7 cellular contexts compared by ENCODE assay signal in the genomic region with DNA sequence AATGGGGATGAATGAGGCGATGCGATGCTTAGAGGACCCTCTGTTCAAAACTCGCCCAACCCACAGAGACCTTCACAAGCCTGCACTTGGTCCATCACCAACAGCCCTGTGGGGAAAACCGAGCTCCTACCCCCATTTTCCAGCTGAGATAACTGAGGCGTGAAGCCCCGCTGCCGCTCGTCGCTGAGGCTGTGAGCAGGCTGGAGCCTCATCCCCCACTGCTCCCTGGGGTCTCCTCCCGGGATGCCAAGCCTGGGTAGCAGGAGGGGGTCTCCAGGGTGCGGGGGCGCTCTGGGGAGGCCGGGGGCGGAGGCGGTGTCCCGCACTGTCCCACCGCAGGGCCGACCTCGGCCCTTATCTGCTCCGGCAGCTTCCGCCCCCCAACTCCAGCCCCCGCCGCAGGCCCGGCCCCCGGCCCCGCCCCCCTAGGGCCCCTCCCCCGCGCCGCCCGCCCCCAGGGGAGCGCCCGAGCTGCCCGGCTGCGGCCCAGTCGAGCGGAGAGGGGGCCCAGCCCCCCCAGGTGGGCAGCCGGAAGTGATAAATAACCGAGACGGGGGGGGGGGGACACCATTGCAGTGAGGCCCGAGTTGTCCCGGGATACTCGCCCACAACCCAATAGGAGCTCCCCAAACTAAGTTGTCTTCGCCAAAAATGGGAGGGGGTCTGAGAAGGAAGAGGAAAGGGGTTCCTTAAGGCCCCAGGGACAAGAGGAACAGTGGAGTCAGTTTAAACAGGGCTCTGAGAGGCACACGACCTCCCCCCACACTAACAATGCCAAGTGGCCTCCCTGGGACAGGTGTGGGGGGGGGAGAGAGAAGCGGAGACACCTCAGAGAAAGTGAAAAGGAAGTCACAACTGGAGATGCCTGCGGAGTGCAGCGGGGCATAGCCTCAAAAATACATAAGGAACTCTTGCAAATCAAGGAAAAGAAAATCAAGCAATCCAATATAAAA. TPM values are rescaled to one million over a fixed set of nuclear protein-coding genes. Genes with fewer than 3 reads are reported as not detected.
DNase-seq lines count a peak whose midpoint lies in the region; ATAC-seq, FAIRE-seq and TF ChIP-seq lines count a peak whose summit lies in the region.

No MANE protein-coding gene starts in this region.

- H3K27ac ChIP-seq in kidney (ENCODE audit: low read depth in 2 of 2, low read length in 2 of 2) (peak overlapping the region; percentile 30 to 82), substantia nigra (ENCODE audit: low read depth, low read length, poor library complexity, severe bottlenecking) (peak overlapping the region; percentile 61)

- no peaks in the 10 kb centered on the region for H3K9me3 ChIP-seq in HAP-1
- H3K9me3 ChIP-seq in NT2/D1 (ENCODE audit: insufficient read depth, low read length), result no peaks in the 10 kb centered on the region
- no peaks in the 10 kb centered on the region for H3K9me3 ChIP-seq in kidney (ENCODE audit: control insufficient read depth in 1 of 2, low read length in 2 of 2)

- FAIRE-seq in kidney (lab: Jason Lieb, UNC), result no peak

- H3K4me1 ChIP-seq in HAP-1, result peaks cover 6% of the 10 kb centered on the region
- H3K4me1 ChIP-seq in NT2/D1 (ENCODE audit: insufficient read depth, insufficient read length), result peaks cover 7% of the 10 kb centered on the region
- peaks cover 0 to 7% of the 10 kb centered on the region in 2 donors for H3K4me1 ChIP-seq in kidney (ENCODE audit: control insufficient read depth in 1 of 2, insufficient read depth in 1 of 2, low read depth in 1 of 2, low read length in 2 of 2)

- no peak for TF ChIP-seq CTCF in astrocyte of the spinal cord (IDR thresholded peaks at IDR 0.05; ENCODE audit: low read depth, low read length)
- no peak for TF ChIP-seq CTCF in kidney (IDR thresholded peaks at IDR 0.05; ENCODE audit: borderline replicate concordance, extremely low read depth, insufficient read depth)

- H3K36me3 ChIP-seq in HAP-1 (replicated peaks) (no peaks in the 10 kb centered on the region), NT2/D1 (ENCODE audit: insufficient read depth, insufficient read length, low read length) (no peaks in the 10 kb centered on the region), kidney (ENCODE audit: control insufficient read depth in 1 of 2, insufficient read depth in 2 of 2, low read length in 2 of 2) (no peaks in the 10 kb centered on the region)

- peak overlapping the region; percentile 31 for H3K4me3 ChIP-seq in HAP-1
- H3K4me3 ChIP-seq in NT2/D1 (ENCODE audit: insufficient read length, low read depth), result no peak overlapping the region
- peak overlapping the region; percentile 49 for H3K4me3 ChIP-seq in astrocyte of the spinal cord (ENCODE audit: low read depth, low read length)
- H3K4me3 ChIP-seq in kidney (ENCODE audit: low read length in 2 of 2), result peak overlapping the region; percentile 52 to 64

- intact Hi-C loops in kidney (cut with DNase I), result no loop called here

- DNase-seq in HAP-1 (ENCODE audit: low spot score in 2 of 2) (peak in 1 of 2 experiments; percentile 52), NT2/D1 (ENCODE audit: low read depth, low spot score) (no peak), astrocyte of the spinal cord (ENCODE audit: low read depth, low spot score) (no peak), kidney (peak; percentile 78), substantia nigra (lab: John Stamatoyannopoulos, UW) (peak in 2 of 49 donors; percentile 27 to 74), C1 segment of cervical spinal cord (lab: John Stamatoyannopoulos, UW) (no peak)

- H3K27me3 ChIP-seq in HAP-1 (ENCODE audit: low read depth) (no peaks in the 10 kb centered on the region), NT2/D1 (ENCODE audit: insufficient read depth, insufficient read length) (no peaks in the 10 kb centered on the region)

- ATAC-seq in GM18517 (IDR thresholded peaks at IDR 0.05; ENCODE audit: unreplicated experiment), result peak; percentile 46

- H3K9ac ChIP-seq in NT2/D1 (ENCODE audit: insufficient read length, low read depth) (peak overlapping the region; percentile 57), kidney (ENCODE audit: low read length in 2 of 2) (peak overlapping the region; percentile 59 to 78)

- in situ Hi-C loops in HAP-1 (cut with MboI; ENCODE audit: low sequenced_read_pairs), result no loop called here
- in situ Hi-C loops in astrocyte of the spinal cord (cut with HindIII; ENCODE audit: low sequenced_read_pairs), result no loop called here

RNA-seq across cellular contexts. Expression of gene SLC39A13, which starts 8.3 kb away (rescaled TPM):
- total RNA-seq in kidney, result 80.6 TPM
- polyA plus RNA-seq in kidney (ENCODE audit: insufficient read depth, low read depth, low replicate concordance), result 93.2 TPM

RNA-seq across cellular contexts. Expression of gene SPI1, which starts 21.8 kb away (rescaled TPM):
- total RNA-seq in kidney, result 39.8 TPM
- 7.3 TPM for polyA plus RNA-seq in kidney (ENCODE audit: insufficient read depth, low read depth, low replicate concordance)

RNA-seq across cellular contexts. Expression of gene PSMC3, which starts 26.1 kb away (rescaled TPM):
- 103 TPM for total RNA-seq in kidney
- polyA plus RNA-seq in kidney (ENCODE audit: insufficient read depth, low read depth, low replicate concordance), result 171 TPM

RNA-seq across cellular contexts. Expression of gene MYBPC3, which starts 47.6 kb away (rescaled TPM):
- 0.19 TPM for total RNA-seq in kidney
- polyA plus RNA-seq in kidney (ENCODE audit: insufficient read depth, low read depth, low replicate concordance), result 0.52 TPM

RNA-seq across cellular contexts. Expression of gene RAPSN, which starts 48.8 kb away (rescaled TPM):
- 0.41 TPM for total RNA-seq in kidney
- 0.28 TPM for polyA plus RNA-seq in kidney (ENCODE audit: insufficient read depth, low read depth, low replicate concordance)
